In genomic region chr12:51801027-51801426, GRCh38 we compare ENCODE assay signal across 3 cellular contexts. TPM values are rescaled to one million over a fixed set of nuclear protein-coding genes. Genes with fewer than 3 reads are reported as not detected.
"Had no signal": no experiment of that assay in that cellular context is flagged by ENCODE, and none has a peak within 500 bp of the region (broad histone marks: within the 10 kb centered on the region; RNA-seq: fewer than 3 reads in every experiment).

No MANE protein-coding gene starts in this region.

- H3K4me3 ChIP-seq: GM12878 had no signal

- ATAC-seq: GM12878 had no signal

- DNase-seq: GDM1, GF-D8 had no signal

RNA-seq across cellular contexts. Expression of gene FIGNL2, which starts 47.5 kb away (rescaled TPM):
- total RNA-seq: GM12878 had no signal
- polyA plus RNA-seq: GM12878 had no signal
